Comparison of ENCODE assay signal across 9 cellular contexts in genomic region chr6:41027251-41027650, GRCh38. TPM values are rescaled to one million over a fixed set of nuclear protein-coding genes. Genes with fewer than 3 reads are reported as not detected.
DNase-seq lines count a peak whose midpoint lies in the region; ATAC-seq and TF ChIP-seq lines count a peak whose summit lies in the region.
"Had no signal": no experiment of that assay in that cellular context is flagged by ENCODE, and none has a peak within 500 bp of the region (broad histone marks: within the 10 kb centered on the region; RNA-seq: fewer than 3 reads in every experiment).

No MANE protein-coding gene starts in this region.

- H3K36me3 ChIP-seq in H7 (replicated peaks; ENCODE audit: control insufficient read depth, insufficient read depth, low read length) (no peaks in the 10 kb centered on the region), Panc1 (ENCODE audit: control insufficient read depth, insufficient read depth, low read length) (no peaks in the 10 kb centered on the region), fibroblast of lung (ENCODE audit: control insufficient read depth, insufficient read depth, low read length) (no peaks in the 10 kb centered on the region)

- no peak for DNase-seq in H7
- no peak for DNase-seq in Panc1 (ENCODE audit: low read depth, low spot score)
- no peak for DNase-seq in fibroblast of lung (ENCODE audit: low read depth in 2 of 2)
- no peak for DNase-seq in skeletal muscle cell (ENCODE audit: low read depth)
- DNase-seq in islet precursor cell, result no peak
- DNase-seq: NCI-H2171 had no signal

- H3K27me3 ChIP-seq in H7 (ENCODE audit: control insufficient read depth, insufficient read depth, low read length), result no peaks in the 10 kb centered on the region
- H3K27me3 ChIP-seq in Panc1 (ENCODE audit: control insufficient read depth, insufficient read depth, low read length), result no peaks in the 10 kb centered on the region
- H3K27me3 ChIP-seq in fibroblast of lung (ENCODE audit: control insufficient read depth, insufficient read depth, low read length), result no peaks in the 10 kb centered on the region

- H3K4me1 ChIP-seq in Panc1 (ENCODE audit: control insufficient read depth, insufficient read depth, low read length), result peaks cover 26% of the 10 kb centered on the region
- peaks cover 6% of the 10 kb centered on the region for H3K4me1 ChIP-seq in fibroblast of lung (ENCODE audit: control insufficient read depth, extremely low read depth, insufficient read depth, low read length)

- H2AFZ ChIP-seq in fibroblast of lung (ENCODE audit: low read length), result peak overlapping the region; percentile 90

- no TSS peak for BruUV-seq in Panc1 (replicated peaks; lab: Mats Ljungman, UMichigan)

- intact Hi-C loops in Panc1 (cut with micrococcal nuclease; ENCODE audit: unreplicated experiment), result loop anchor here (1.0 kb wide), 1 partner anchor 132 kb away; no protein-coding TSS in a partner anchor

- no peaks in the 10 kb centered on the region for H4K20me1 ChIP-seq in fibroblast of lung (ENCODE audit: control insufficient read depth, extremely low read depth, insufficient read depth, low read length)

- peak overlapping the region; percentile 78 for H3K4me2 ChIP-seq in fibroblast of lung (ENCODE audit: extremely low read depth, insufficient read depth, low read length)

- no peak for ATAC-seq in Panc1
- ATAC-seq in HG03354 (IDR thresholded peaks at IDR 0.05; ENCODE audit: poor library complexity, severe bottlenecking, unreplicated experiment), result no peak
- ATAC-seq in HG02798 (IDR thresholded peaks at IDR 0.05; ENCODE audit: poor library complexity, unreplicated experiment), result no peak

- no peaks in the 10 kb centered on the region for H3K79me2 ChIP-seq in fibroblast of lung (ENCODE audit: control insufficient read depth, insufficient read depth, low read length)

- CTCF ChIA-PET in Panc1 (lab: Charles Lee), result interaction anchor here (0.7 to 1.1 kb wide), 3 partner anchors 30 to 130 kb away, joined by 3 to 4 read pairs (median 3); no protein-coding TSS in a partner anchor

- H3K9ac ChIP-seq in fibroblast of lung (ENCODE audit: insufficient read depth, low read length), result no peak overlapping the region

- H3K9me3 ChIP-seq in Panc1 (ENCODE audit: control insufficient read depth, insufficient read depth, low read depth, low read length) (no peaks in the 10 kb centered on the region), fibroblast of lung (ENCODE audit: control insufficient read depth, insufficient read depth, low read depth, low read length) (no peaks in the 10 kb centered on the region)

- no peak for TF ChIP-seq CTCF in Panc1 (IDR thresholded peaks at IDR 0.05)
- TF ChIP-seq CTCF in fibroblast of lung (conservative IDR thresholded peaks at IDR 0.05 in 1 of 2, IDR thresholded peaks at IDR 0.05 in 1 of 2; ENCODE audit: low read depth in 1 of 2, low read length in 2 of 2), result no peak

- H3K4me3 ChIP-seq in H7 (ENCODE audit: insufficient read depth, low read depth, low read length), result peak overlapping the region; percentile 62
- peak overlapping the region; percentile 14 to 55; a peak in 3 of 4 replicates for H3K4me3 ChIP-seq in Panc1 (ENCODE audit: low read depth in 2 of 2, low read length in 2 of 2)
- peak overlapping the region in 3 of 4 experiments; percentile 43 to 66 (median 56) for H3K4me3 ChIP-seq in fibroblast of lung (replicated peaks in 1 of 4; ENCODE audit: control extremely low read depth in 1 of 4, insufficient read depth in 1 of 4, low read depth in 3 of 4, low read length in 4 of 4)
- H3K4me3 ChIP-seq in skeletal muscle cell (ENCODE audit: low read depth, low read length), result peak overlapping the region; percentile 50

- in situ Hi-C loops in Panc1 (cut with HindIII; ENCODE audit: low pct_unique_long_range_greater_than_20kb, low sequenced_read_pairs), result no loop called here

- H3K27ac ChIP-seq in Panc1 (ENCODE audit: low read length), result peak overlapping the region; percentile 91
- H3K27ac ChIP-seq in fibroblast of lung (ENCODE audit: insufficient read depth, low read length), result no peak overlapping the region

- POLR2A ChIA-PET in Panc1 (lab: Charles Lee), result no interaction called here

RNA-seq across cellular contexts. Expression of gene UNC5CL, which starts 11.8 kb away (rescaled TPM):
- total RNA-seq in H7 (2014; rRNA removed; shearing (Covaris generic)), result 4.2 and 4.3 TPM in 2 replicates
- 0.36 TPM for total RNA-seq in Panc1 (2021; ENCODE audit: unreplicated experiment)
- polyA plus RNA-seq in Panc1 (2012; ENCODE audit: insufficient read length), result 0.67 TPM
- total RNA-seq in fibroblast of lung, result 0.17 and 0.26 TPM in 2 replicates
- polyA plus RNA-seq in fibroblast of lung, result 0.01 TPM in 1 of 2 replicates, not detected in the other
- polyA plus RNA-seq in fibroblast of lung (2012), result not detected in 2 replicates
- polyA minus RNA-seq in fibroblast of lung (ENCODE audit: low replicate concordance), result not detected in 2 replicates

RNA-seq across cellular contexts. Expression of gene TSPO2, which starts 15.0 kb away (rescaled TPM):
- total RNA-seq in H7 (2014; rRNA removed; shearing (Covaris generic)), result not detected in 2 replicates
- total RNA-seq in Panc1 (2021; ENCODE audit: unreplicated experiment) (not detected), fibroblast of lung (not detected in 2 replicates)
- not detected for polyA plus RNA-seq in Panc1 (2012; ENCODE audit: insufficient read length)
- not detected in 2 replicates for polyA plus RNA-seq in fibroblast of lung
- not detected in 2 replicates for polyA plus RNA-seq in fibroblast of lung (2012)
- polyA minus RNA-seq in fibroblast of lung (ENCODE audit: low replicate concordance), result not detected in 2 replicates
- total RNA-seq: renal cortical epithelial cell had no signal

RNA-seq across cellular contexts. Expression of gene APOBEC2, which starts 25.8 kb away (rescaled TPM):
- total RNA-seq in H7 (2014; rRNA removed; shearing (Covaris generic)), result 0.14 TPM in 1 of 2 replicates, not detected in the other
- total RNA-seq in Panc1 (2021; ENCODE audit: unreplicated experiment) (not detected), fibroblast of lung (not detected in 2 replicates)
- polyA plus RNA-seq in Panc1 (2012; ENCODE audit: insufficient read length), result not detected
- polyA plus RNA-seq in fibroblast of lung, result not detected in 2 replicates
- not detected in 2 replicates for polyA plus RNA-seq in fibroblast of lung (2012)
- polyA minus RNA-seq in fibroblast of lung (ENCODE audit: low replicate concordance), result not detected in 2 replicates
- total RNA-seq: renal cortical epithelial cell had no signal

RNA-seq across cellular contexts. Expression of gene OARD1, which starts 44.9 kb away (rescaled TPM):
- total RNA-seq in H7 (2014; rRNA removed; shearing (Covaris generic)), result 15.3 and 23.2 TPM in 2 replicates
- total RNA-seq in Panc1 (2021; ENCODE audit: unreplicated experiment) (18.2 TPM), fibroblast of lung (10.3 and 12.4 TPM in 2 replicates)
- polyA plus RNA-seq in Panc1 (2012; ENCODE audit: insufficient read length), result 15.1 TPM
- polyA plus RNA-seq in fibroblast of lung, result 9.8 and 11.7 TPM in 2 replicates
- 12.8 and 13.4 TPM in 2 replicates for polyA plus RNA-seq in fibroblast of lung (2012)
- polyA minus RNA-seq in fibroblast of lung (ENCODE audit: low replicate concordance), result 0.27 TPM in 1 of 2 replicates, not detected in the other

RNA-seq across cellular contexts. Expression of gene NFYA, which starts 45.5 kb away (rescaled TPM):
- total RNA-seq in H7 (2014; rRNA removed; shearing (Covaris generic)), result 12.1 and 20.0 TPM in 2 replicates
- 34.7 TPM for total RNA-seq in Panc1 (2021; ENCODE audit: unreplicated experiment)
- polyA plus RNA-seq in Panc1 (2012; ENCODE audit: insufficient read length), result 37.9 TPM
- 10.0 and 14.9 TPM in 2 replicates for total RNA-seq in fibroblast of lung
- 6.9 and 10.0 TPM in 2 replicates for polyA plus RNA-seq in fibroblast of lung
- polyA plus RNA-seq in fibroblast of lung (2012), result 9.4 and 13.5 TPM in 2 replicates
- 23.5 and 34.7 TPM in 2 replicates for polyA minus RNA-seq in fibroblast of lung (ENCODE audit: low replicate concordance)
